In the genomic region with DNA sequence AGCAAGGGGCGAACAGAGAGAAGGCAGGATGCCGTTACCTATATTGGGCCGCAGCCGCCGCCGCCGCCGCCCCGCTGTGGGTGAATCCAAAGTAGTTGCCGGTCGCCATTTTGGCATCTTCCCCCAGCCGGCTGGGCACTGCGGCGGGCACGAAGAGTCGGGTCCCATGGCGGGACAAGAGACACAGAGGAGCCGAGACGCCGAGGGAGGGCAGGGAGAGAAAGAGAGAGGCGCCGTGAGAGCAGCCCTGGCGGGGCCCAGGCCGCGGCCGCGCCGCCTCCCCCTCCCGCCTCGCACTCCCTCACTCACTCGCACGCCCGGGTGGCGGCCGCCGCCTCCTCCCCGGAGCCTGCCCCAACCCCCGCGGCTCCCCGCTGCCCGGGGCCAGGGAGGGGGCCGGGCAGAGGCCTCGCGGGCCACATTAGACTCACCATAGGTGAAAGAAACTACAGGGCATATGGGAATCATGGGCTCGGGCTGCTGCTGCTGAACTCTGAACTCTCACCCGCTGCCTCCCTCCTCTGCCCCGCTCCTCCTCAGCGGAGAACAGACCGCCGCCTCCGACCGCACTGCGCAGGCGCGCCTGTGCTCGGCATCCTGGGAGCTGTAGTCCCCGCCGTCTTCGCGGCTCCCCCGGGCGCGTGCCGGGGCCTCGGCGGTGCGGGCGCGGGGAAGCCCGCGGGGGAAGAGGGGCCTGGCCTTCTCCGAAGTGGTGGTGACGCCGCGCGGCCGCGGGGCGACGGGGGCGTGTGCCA, we compare ENCODE assay signal across 8 cellular contexts. TPM values are rescaled to one million over a fixed set of nuclear protein-coding genes. Genes with fewer than 3 reads are reported as not detected.
DNase-seq lines count a peak whose midpoint lies in the region; ATAC-seq and TF ChIP-seq lines count a peak whose summit lies in the region.

A gene (minus strand): TSS at position 550 of the 755 bp plus-strand sequence. CDS start 82 bp downstream, at position 468.

- ATAC-seq in GM21825 (IDR thresholded peaks at IDR 0.05; ENCODE audit: unreplicated experiment) = peak; percentile 75

- 0% methylated on average over 12 of the region's 81 CpGs for WGBS in esophagus muscularis mucosa

- H3K27ac ChIP-seq in KOPT-K1 (ENCODE audit: low read depth, low read length, poor library complexity, severe bottlenecking) = peak within 1 kb of the TSS; percentile 87
- peak within 1 kb of the TSS; percentile 93 to 97 (median 96) for H3K27ac ChIP-seq in Peyer's patch
- H3K27ac ChIP-seq in esophagus muscularis mucosa (replicated peaks in 1 of 4) = peak within 1 kb of the TSS; percentile 91 to 97 (median 96)

- TF ChIP-seq EP300 in esophagus muscularis mucosa (IDR thresholded peaks at IDR 0.05) = no peak

- H3K36me3 ChIP-seq in KOPT-K1 (ENCODE audit: insufficient read depth, low read length) (peaks cover 29% of the 10 kb centered on the region), Peyer's patch (no peaks in the 10 kb centered on the region), esophagus muscularis mucosa (no peaks in the 10 kb centered on the region)

- H3K9me3 ChIP-seq in KOPT-K1 (ENCODE audit: insufficient read depth, low read length, poor library complexity, severe bottlenecking) (no peaks in the 10 kb centered on the region), Peyer's patch (no peaks in the 10 kb centered on the region), esophagus muscularis mucosa (no peaks in the 10 kb centered on the region)

- TF ChIP-seq POLR2A in Peyer's patch (IDR thresholded peaks at IDR 0.05) (peak; percentile 49 to 85), esophagus muscularis mucosa (IDR thresholded peaks at IDR 0.05; ENCODE audit: low read depth) (peak; percentile 50)

- DNase-seq in DMS79 (lab: John Stamatoyannopoulos, UW) (peak; percentile 6), Peyer's patch (peak; percentile 88 to 96 (median 93)), esophagus muscularis mucosa (ENCODE audit: extremely low spot score) (peak; percentile 95), myocyte (ENCODE audit: low read depth) (peak; percentile 89)
- DNase-seq in activated T-cell treated with anti-CD3 and anti-CD28 coated beads, Interleukin-2, amount 50 U/mL, for 48 hours = peak; percentile 92 to 95
- DNase-seq in stimulated activated CD8-positive, alpha-beta memory T cell treated with anti-CD3 and anti-CD28 coated beads, Interleukin-7, amount 100 ng/mL, for 4 hours (ENCODE audit: low read depth in 2 of 2) = peak; percentile 89 to 95

- TF ChIP-seq CTCF in Peyer's patch (IDR thresholded peaks at IDR 0.05) = no peak
- TF ChIP-seq CTCF in esophagus muscularis mucosa (IDR thresholded peaks at IDR 0.05) = no peak

- H3K27me3 ChIP-seq in Peyer's patch = no peaks in the 10 kb centered on the region
- H3K27me3 ChIP-seq in esophagus muscularis mucosa = no peaks in the 10 kb centered on the region

- intact Hi-C loops in esophagus muscularis mucosa (cut with DNase I) = no loop called here

- H3K4me3 ChIP-seq in Peyer's patch = peak within 1 kb of the TSS; percentile 83 to 93 (median 86)
- peak within 1 kb of the TSS; percentile 78 to 100 (median 93) for H3K4me3 ChIP-seq in esophagus muscularis mucosa

- peaks cover 0 to 34% (median 6%) of the 10 kb centered on the region in 4 donors for H3K4me1 ChIP-seq in Peyer's patch
- peaks cover 29 to 52% (median 48%) of the 10 kb centered on the region in 4 donors for H3K4me1 ChIP-seq in esophagus muscularis mucosa

RNA-seq across cellular contexts. Expression of the gene that starts here (rescaled TPM):
- total RNA-seq in Peyer's patch (10 to 100 TPM; 33.5 to 66.8 (median 50.9) TPM), esophagus muscularis mucosa (100 to 1,000 TPM in 1 of 4 donors, 10 to 100 TPM in 3; 83.2 to 106 (median 92.4) TPM), myocyte (90.0 and 108 TPM in 2 replicates)
- 42.0 TPM for polyA plus RNA-seq in myocyte (2012)

Comparison
In these comparisons a context has a peak if more than half of its experiments do, and no peak if none do; other contexts are left out.
1. Peak in every context shown above with its lines: DNase-seq, ATAC-seq, H3K4me3 ChIP-seq and H3K27ac ChIP-seq.
2. DNase-seq: peak in every context shown above with its lines; median percentile 95 in esophagus muscularis mucosa; 94 in activated T-cell treated with anti-CD3 and anti-CD28 coated beads, Interleukin-2, amount 50 U/mL, for 48 hours; 93 in Peyer's patch; 92 in stimulated activated CD8-positive, alpha-beta memory T cell treated with anti-CD3 and anti-CD28 coated beads, Interleukin-7, amount 100 ng/mL, for 4 hours; 89 in myocyte; 6 in DMS79.